36 cellular contexts compared by ENCODE assay signal in genomic region chr13:44805623-44806022, GRCh38.
"Had no signal": no experiment of that assay in that cellular context is flagged by ENCODE, and none has a peak within 500 bp of the region (broad histone marks: within the 10 kb centered on the region; RNA-seq: fewer than 3 reads in every experiment).

No MANE protein-coding gene starts in this region.

- H3K4me3 ChIP-seq: MG63 had no signal

- H3K9ac ChIP-seq: KMS-11 had no signal

- H3K27me3 ChIP-seq: MG63 had no signal

- DNase-seq: Karpas-422, Kasumi-1, KG1, MG63, MM.1S, MV-4-11, NCI-H1048, NCI-H1092, NCI-H1092 treated with DMSO at 0.1 percent for 48 hours, NCI-H1105, NCI-H1105 treated with DMSO at 0.1 percent for 48 hours, NCI-H1417, NCI-H1417 treated with DMSO at 0.1 percent for 48 hours, NCI-H1436, NCI-H1436 treated with DMSO at 0.1 percent for 48 hours, NCI-H146, NCI-H1694, NCI-H1694 treated with DMSO at 0.1 percent for 48 hours, NCI-H187, NCI-H1930, NCI-H2029, NCI-H2029 treated with DMSO at 0.1 percent for 48 hours, NCI-H2081, NCI-H2081 treated with DMSO at 0.1 percent for 48 hours, NCI-H2107, NCI-H2171, NCI-H2171 treated with DMSO at 0.1 percent for 48 hours, NCI-H2227 treated with DMSO at 0.1 percent for 48 hours, NCI-H226, NCI-H345, NCI-H446, NCI-H446 treated with DMSO at 0.1 percent for 48 hours, NCI-H510A, NCI-H510A treated with DMSO at 0.1 percent for 48 hours, NCI-H524 had no signal

- H3K4me2 ChIP-seq: KMS-11 had no signal

- H3K9me3 ChIP-seq: MG63 had no signal

- H3K27ac ChIP-seq: KMS-11 had no signal

- H3K36me3 ChIP-seq: MG63 had no signal
